Comparison of ENCODE assay signal across 8 cellular contexts in genomic region chr2:27264753-27265535, GRCh38. TPM values are rescaled to one million over a fixed set of nuclear protein-coding genes. Genes with fewer than 3 reads are reported as not detected.
A peak's percentile ranks its signal among the peaks of the same experiment; 100 is the strongest.
DNase-seq lines count a peak whose midpoint lies in the region; ATAC-seq and TF ChIP-seq lines count a peak whose summit lies in the region.

No MANE protein-coding gene starts in this region.

- intact Hi-C loops in OCI-LY7 (cut with micrococcal nuclease; ENCODE audit: unreplicated experiment), result loop anchor here (1.0 to 2.0 kb wide), 2 partner anchors 14 to 26 kb away; no protein-coding TSS in a partner anchor

- H3K4me1 ChIP-seq in OCI-LY7 (ENCODE audit: insufficient read depth, low read length, poor library complexity, severe bottlenecking), result peaks cover 54% of the 10 kb centered on the region
- peaks cover 14% of the 10 kb centered on the region for H3K4me1 ChIP-seq in neuron (ENCODE audit: insufficient read depth, low read length)
- H3K4me1 ChIP-seq in thymus (ENCODE audit: control insufficient read depth, insufficient read depth, low read length), result peaks cover 13% of the 10 kb centered on the region

- no peaks in the 10 kb centered on the region for H4K20me1 ChIP-seq in OCI-LY7 (ENCODE audit: insufficient read depth, low read length)

- BruUV-seq in OCI-LY7 (replicated peaks; lab: Mats Ljungman, UMichigan), result TSS peak; percentile 29

- CTCF ChIA-PET in OCI-LY7 (lab: Charles Lee; ENCODE audit: unreplicated experiment), result interaction anchor here (0.6 to 2.5 kb wide), 4 partner anchors 13 to 27 kb away, joined by 3 to 13 read pairs (median 7); no protein-coding TSS in a partner anchor

- peak overlapping the region; percentile 23 for H3K27ac ChIP-seq in OCI-LY7 (ENCODE audit: low read depth, low read length, poor library complexity, severe bottlenecking)
- H3K27ac ChIP-seq in thymus (ENCODE audit: low read depth), result no peak overlapping the region

- ATAC-seq in activated T-cell treated with anti-CD3 and anti-CD28 coated beads, Interleukin-2, amount 50 U/mL, for 72 hours (replicated peaks in 1 of 2), result peak; percentile 68 to 74
- ATAC-seq in HG03378 (IDR thresholded peaks at IDR 0.05; ENCODE audit: unreplicated experiment), result no peak

- peak overlapping the region; percentile 84 to 90 for H3K4me3 Mint-ChIP-seq in activated T-cell treated with anti-CD3 and anti-CD28 coated beads, Interleukin-2, amount 50 U/mL, for 72 hours

- no peaks in the 10 kb centered on the region for H3K9me3 Mint-ChIP-seq in activated T-cell treated with anti-CD3 and anti-CD28 coated beads, Interleukin-2, amount 50 U/mL, for 72 hours

- POLR2A ChIA-PET in OCI-LY7 (lab: Charles Lee), result interaction anchor here (0.6 to 1.5 kb wide), 7 partner anchors 12 to 1386 kb away, joined by 3 to 5 read pairs (median 3); no protein-coding TSS in a partner anchor

- H3K27ac Mint-ChIP-seq in activated T-cell treated with anti-CD3 and anti-CD28 coated beads, Interleukin-2, amount 50 U/mL, for 72 hours, result no peak overlapping the region

- peaks cover 25% of the 10 kb centered on the region for H3K4me1 Mint-ChIP-seq in activated T-cell treated with anti-CD3 and anti-CD28 coated beads, Interleukin-2, amount 50 U/mL, for 72 hours (ENCODE audit: low read depth)

- H3K9me2 ChIP-seq in OCI-LY7 (ENCODE audit: insufficient read depth, low read length), result no peaks in the 10 kb centered on the region

- H3K9me3 ChIP-seq in OCI-LY7 (ENCODE audit: low read length), result no peaks in the 10 kb centered on the region
- no peaks in the 10 kb centered on the region for H3K9me3 ChIP-seq in neuron (ENCODE audit: low read length)
- H3K9me3 ChIP-seq in thymus (ENCODE audit: control insufficient read depth), result no peaks in the 10 kb centered on the region

- peaks cover 26% of the 10 kb centered on the region for H3K27me3 Mint-ChIP-seq in activated T-cell treated with anti-CD3 and anti-CD28 coated beads, Interleukin-2, amount 50 U/mL, for 72 hours (ENCODE audit: low read depth)

- 6% methylated on average over 56 of the region's 56 CpGs for WGBS in thymus

- peaks cover 81% of the 10 kb centered on the region for H3K27me3 ChIP-seq in neuron (ENCODE audit: insufficient read depth, low read length)
- peaks cover 62% of the 10 kb centered on the region for H3K27me3 ChIP-seq in thymus (ENCODE audit: control insufficient read depth, insufficient read depth)

- DNase-seq in Caki2 (ENCODE audit: low read depth) (peak; percentile 74), HT-29 (ENCODE audit: low spot score) (peak; percentile 38), OCI-LY7 (ENCODE audit: low spot score) (peak; percentile 71), fibroblast of the aortic adventitia (ENCODE audit: low read depth) (no peak)
- DNase-seq in activated T-cell treated with anti-CD3 and anti-CD28 coated beads, Interleukin-2, amount 50 U/mL, for 72 hours, result peak; percentile 75 to 80

- TF ChIP-seq CTCF in OCI-LY7 (conservative IDR thresholded peaks at IDR 0.05; ENCODE audit: low read length) (peak; percentile 79), fibroblast of the aortic adventitia (IDR thresholded peaks at IDR 0.05; ENCODE audit: insufficient read depth, low read length) (peak; percentile 24)

- H3K79me2 ChIP-seq in OCI-LY7 (ENCODE audit: insufficient read depth, low read depth, low read length), result peaks cover 12% of the 10 kb centered on the region; the same call in 1 of the 2 replicates

- peaks cover 2 to 5% of the 10 kb centered on the region in 2 donors for H3K36me3 Mint-ChIP-seq in activated T-cell treated with anti-CD3 and anti-CD28 coated beads, Interleukin-2, amount 50 U/mL, for 72 hours (ENCODE audit: insufficient read depth in 2 of 2)

- in situ Hi-C loops in Caki2 (cut with HindIII; ENCODE audit: low pct_unique_long_range_greater_than_20kb, low sequenced_read_pairs), result loop anchor here (25.0 kb wide), 1 partner anchor 178 kb away; the partner anchor contains the start of genes EMILIN1 and KHK

- peak overlapping the region; percentile 100 for H3K4me2 ChIP-seq in OCI-LY7 (ENCODE audit: low read length)

- H3K4me3 ChIP-seq in OCI-LY7 (ENCODE audit: low read depth, low read length, poor library complexity, severe bottlenecking) (peak overlapping the region; percentile 90), fibroblast of the aortic adventitia (ENCODE audit: low read depth, low read length) (no peak overlapping the region), neuron (ENCODE audit: low read length) (peak overlapping the region; percentile 40), thymus (ENCODE audit: low read length) (peak overlapping the region; percentile 36)

- peaks cover 2% of the 10 kb centered on the region; the same call in 1 of the 2 replicates for H3K36me3 ChIP-seq in OCI-LY7 (ENCODE audit: insufficient read depth, low read length)
- H3K36me3 ChIP-seq in neuron (ENCODE audit: insufficient read depth, low read length), result no peaks in the 10 kb centered on the region
- H3K36me3 ChIP-seq in thymus (ENCODE audit: control insufficient read depth, insufficient read depth), result no peaks in the 10 kb centered on the region

- peak overlapping the region; percentile 76 for H2AFZ ChIP-seq in OCI-LY7 (ENCODE audit: low read length)
- H2AFZ ChIP-seq in neuron (ENCODE audit: low read depth, low read length), result peak overlapping the region; percentile 64

RNA-seq across cellular contexts. Expression of gene SLC30A3, which starts 2.1 kb away (rescaled TPM):
- not detected in 2 replicates for total RNA-seq in Caki2 (2014; rRNA removed; shearing (Covaris generic); ENCODE audit: low replicate concordance)
- total RNA-seq in HT-29 (2014; rRNA removed; shearing (Covaris generic)), result not detected in 2 replicates
- total RNA-seq in OCI-LY7 (2014; rRNA removed; shearing (Covaris generic)), result 14.0 and 23.3 TPM in 2 replicates
- 61.0 and 71.6 TPM in 2 replicates for total RNA-seq in OCI-LY7 (2022)
- 1 to 10 TPM; 1.5 to 2.3 TPM for total RNA-seq in activated T-cell treated with anti-CD3 and anti-CD28 coated beads, Interleukin-2, amount 50 U/mL, for 72 hours
- total RNA-seq in fibroblast of the aortic adventitia (ENCODE audit: low replicate concordance), result 0.09 and 0.25 TPM in 2 replicates
- 0.18 TPM for polyA plus RNA-seq in thymus

RNA-seq across cellular contexts. Expression of gene DNAJC5G, which starts 10.3 kb away (rescaled TPM):
- total RNA-seq in Caki2 (2014; rRNA removed; shearing (Covaris generic); ENCODE audit: low replicate concordance), result not detected in 2 replicates
- total RNA-seq in HT-29 (2014; rRNA removed; shearing (Covaris generic)), result not detected in 2 replicates
- 2.7 and 4.7 TPM in 2 replicates for total RNA-seq in OCI-LY7 (2014; rRNA removed; shearing (Covaris generic))
- total RNA-seq in OCI-LY7 (2022) (18.1 and 18.2 TPM in 2 replicates), fibroblast of the aortic adventitia (ENCODE audit: low replicate concordance) (not detected in 2 replicates)
- total RNA-seq in activated T-cell treated with anti-CD3 and anti-CD28 coated beads, Interleukin-2, amount 50 U/mL, for 72 hours, result under 1 TPM in 1 of 2 donors, not detected in 1; 0.31 TPM
- polyA plus RNA-seq in thymus, result 0.02 TPM

RNA-seq across cellular contexts. Expression of gene TRIM54, which starts 17.3 kb away (rescaled TPM):
- total RNA-seq in Caki2 (2014; rRNA removed; shearing (Covaris generic); ENCODE audit: low replicate concordance), result not detected in 2 replicates
- 5.8 and 7.1 TPM in 2 replicates for total RNA-seq in HT-29 (2014; rRNA removed; shearing (Covaris generic))
- total RNA-seq in OCI-LY7 (2014; rRNA removed; shearing (Covaris generic)), result 2.1 and 6.4 TPM in 2 replicates
- 13.6 and 18.8 TPM in 2 replicates for total RNA-seq in OCI-LY7 (2022)
- under 1 TPM in 1 of 2 donors, not detected in 1; 0.36 TPM for total RNA-seq in activated T-cell treated with anti-CD3 and anti-CD28 coated beads, Interleukin-2, amount 50 U/mL, for 72 hours
- total RNA-seq in fibroblast of the aortic adventitia (ENCODE audit: low replicate concordance), result not detected in 2 replicates
- polyA plus RNA-seq in thymus, result 0.52 TPM

RNA-seq across cellular contexts. Expression of gene UCN, which starts 43.3 kb away (rescaled TPM):
- total RNA-seq in Caki2 (2014; rRNA removed; shearing (Covaris generic); ENCODE audit: low replicate concordance), result 2.2 and 5.3 TPM in 2 replicates
- 4.9 and 5.6 TPM in 2 replicates for total RNA-seq in HT-29 (2014; rRNA removed; shearing (Covaris generic))
- total RNA-seq in OCI-LY7 (2014; rRNA removed; shearing (Covaris generic)), result 5.9 and 6.4 TPM in 2 replicates
- total RNA-seq in OCI-LY7 (2022), result 7.2 and 8.5 TPM in 2 replicates
- 1 to 10 TPM; 4.9 to 7.6 TPM for total RNA-seq in activated T-cell treated with anti-CD3 and anti-CD28 coated beads, Interleukin-2, amount 50 U/mL, for 72 hours
- total RNA-seq in fibroblast of the aortic adventitia (ENCODE audit: low replicate concordance), result 0.27 and 1.1 TPM in 2 replicates
- polyA plus RNA-seq in thymus, result 8.1 TPM

RNA-seq across cellular contexts. Expression of gene CAD, which starts 47.8 kb away (rescaled TPM):
- total RNA-seq in Caki2 (2014; rRNA removed; shearing (Covaris generic); ENCODE audit: low replicate concordance), result 34.9 and 37.0 TPM in 2 replicates
- 78.5 and 88.5 TPM in 2 replicates for total RNA-seq in HT-29 (2014; rRNA removed; shearing (Covaris generic))
- 118 and 132 TPM in 2 replicates for total RNA-seq in OCI-LY7 (2014; rRNA removed; shearing (Covaris generic))
- 166 and 173 TPM in 2 replicates for total RNA-seq in OCI-LY7 (2022)
- 10 to 100 TPM; 53.6 to 64.5 TPM for total RNA-seq in activated T-cell treated with anti-CD3 and anti-CD28 coated beads, Interleukin-2, amount 50 U/mL, for 72 hours
- 28.9 and 35.5 TPM in 2 replicates for total RNA-seq in fibroblast of the aortic adventitia (ENCODE audit: low replicate concordance)
- 18.6 TPM for polyA plus RNA-seq in thymus

Comparison
In these comparisons a context has a peak if more than half of its experiments do, and no peak if none do; other contexts are left out.
1. RNA of gene SLC30A3, which starts 2.1 kb away (total RNA-seq): 14.0 to 71.6 TPM in OCI-LY7; 1.5 to 2.3 TPM in activated T-cell treated with anti-CD3 and anti-CD28 coated beads, Interleukin-2, amount 50 U/mL, for 72 hours, 0.09 to 0.25 TPM in fibroblast of the aortic adventitia, not detected in Caki2 and not detected in HT-29; every median in the first group is over 4 times any median in the second.